Comparison of ENCODE assay signal across 1 cellular context in the genomic region with DNA sequence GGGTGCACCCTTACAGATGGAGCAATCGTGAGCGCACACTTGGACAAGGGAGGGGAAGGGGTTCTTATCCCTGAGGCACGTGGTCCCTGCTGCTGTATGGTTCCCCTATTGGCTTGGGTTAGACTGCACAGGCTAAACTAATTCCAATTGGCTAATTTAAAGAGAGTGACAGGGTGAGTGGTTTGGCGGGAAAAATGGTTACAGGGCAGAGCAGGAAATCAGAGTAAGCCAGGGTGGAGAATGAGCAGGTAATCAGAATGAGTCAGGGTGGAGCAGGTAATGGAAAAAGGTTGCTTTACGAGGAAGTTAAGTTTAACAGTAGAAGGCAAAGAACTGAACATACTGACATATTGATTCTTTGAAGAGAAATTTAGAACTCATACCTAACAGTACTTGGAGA. TPM values are rescaled to one million over a fixed set of nuclear protein-coding genes. Genes with fewer than 3 reads are reported as not detected.
"Had no signal": no experiment of that assay in that cellular context is flagged by ENCODE, and none has a peak within 500 bp of the region (broad histone marks: within the 10 kb centered on the region; RNA-seq: fewer than 3 reads in every experiment).

No MANE protein-coding gene starts in this region.

RNA-seq across cellular contexts. Expression of a gene that starts 49.8 kb away (rescaled TPM):
- total RNA-seq: SJSA1 had no signal
